10 cellular contexts compared by ENCODE assay signal in the genomic region with DNA sequence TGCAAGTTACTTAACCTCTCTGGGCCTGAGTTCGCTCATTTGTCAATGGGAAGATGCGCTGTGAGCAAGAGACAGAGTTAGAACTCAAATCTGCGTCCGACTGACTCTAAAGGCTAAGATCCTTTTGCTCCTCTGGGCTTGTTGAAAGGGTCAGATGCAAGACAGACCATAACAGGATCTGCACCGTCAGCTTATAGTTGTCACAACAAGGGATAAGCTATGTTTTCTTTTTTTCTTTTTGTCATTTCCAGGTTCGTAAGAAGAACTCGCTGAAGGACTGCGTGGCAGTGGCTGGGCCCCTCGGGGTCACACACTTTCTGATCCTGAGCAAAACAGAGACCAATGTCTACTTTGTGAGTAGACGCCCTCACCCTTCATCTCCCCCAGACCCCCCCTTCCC. TPM values are rescaled to one million over a fixed set of nuclear protein-coding genes. Genes with fewer than 3 reads are reported as not detected.
DNase-seq lines count a peak whose midpoint lies in the region; ATAC-seq and TF ChIP-seq lines count a peak whose summit lies in the region.
"Had no signal": no experiment of that assay in that cellular context is flagged by ENCODE, and none has a peak within 500 bp of the region (broad histone marks: within the 10 kb centered on the region; RNA-seq: fewer than 3 reads in every experiment).

No MANE protein-coding gene starts in this region.

- H3K4me1 Mint-ChIP-seq in activated CD4-positive, alpha-beta memory T cell treated with anti-CD3 and anti-CD28 coated beads, Interleukin-2, amount 10 ng/mL, durations not matched to agents 7 days and 5 days, result peaks cover 82% of the 10 kb centered on the region
- peaks cover 52 to 79% of the 10 kb centered on the region in 2 donors for H3K4me1 Mint-ChIP-seq in stimulated activated naive B cell treated with anti-CD40 and anti-IgM and Interleukin-4, amounts not matched to agents 10 μg/mL and 1 μg/mL and 100 μg/mL, for 72 hours

- no peaks in the 10 kb centered on the region for H3K27me3 Mint-ChIP-seq in activated CD4-positive, alpha-beta memory T cell treated with anti-CD3 and anti-CD28 coated beads, Interleukin-2, amount 10 ng/mL, durations not matched to agents 7 days and 5 days
- no peaks in the 10 kb centered on the region for H3K27me3 Mint-ChIP-seq in stimulated activated naive B cell treated with anti-CD40 and anti-IgM and Interleukin-4, amounts not matched to agents 10 μg/mL and 1 μg/mL and 100 μg/mL, for 72 hours

- H3K27ac Mint-ChIP-seq in activated CD4-positive, alpha-beta memory T cell treated with anti-CD3 and anti-CD28 coated beads, Interleukin-2, amount 10 ng/mL, durations not matched to agents 7 days and 5 days, result peak overlapping the region; percentile 69
- peak overlapping the region; percentile 99 for H3K27ac Mint-ChIP-seq in stimulated activated naive B cell treated with anti-CD40 and anti-IgM and Interleukin-4, amounts not matched to agents 10 μg/mL and 1 μg/mL and 100 μg/mL, for 72 hours

- no peaks in the 10 kb centered on the region for H3K9me2 ChIP-seq in SK-N-SH

- WGBS in SK-N-SH (ENCODE audit: low lambda C conversion rate), result 21% methylated on average over 10 of the region's 10 CpGs

- POLR2A ChIA-PET in SK-N-SH (lab: Yijun Ruan, JAX), result interaction anchor here (1.1 to 4.2 kb wide), 3 partner anchors 9 to 124 kb away, joined by 3 to 35 read pairs (median 4); partner anchors contain the start of gene S1PR2
- POLR2A ChIA-PET in activated CD4-positive, alpha-beta memory T cell treated with anti-CD3 and anti-CD28 coated beads, Interleukin-2, amount 10 ng/mL, durations not matched to agents 7 days and 5 days (lab: Charles Lee), result interaction anchor here (1.1 to 7.8 kb wide), 4 partner anchors 9 to 129 kb away, joined by 4 to 96 read pairs (median 10); partner anchors contain the start of genes EIF3G and P2RY11

- no peaks in the 10 kb centered on the region for H3K27me3 ChIP-seq in SK-N-SH (ENCODE audit: insufficient read depth)

- peaks cover 30 to 34% of the 10 kb centered on the region in 2 experiments for H3K36me3 ChIP-seq in SK-N-SH (replicated peaks in 1 of 2; ENCODE audit: control insufficient read depth in 1 of 2, insufficient read depth in 2 of 2, low read length in 1 of 2)

- no peak for TF ChIP-seq CTCF in SK-N-SH (IDR thresholded peaks at IDR 0.05)

- CTCF ChIA-PET in SK-N-SH (lab: Yijun Ruan, JAX), result interaction anchor here (3.2 to 5.6 kb wide), 2 partner anchors 11 to 143 kb away, joined by 13 to 58 read pairs; partner anchors contain the start of gene EIF3G
- CTCF ChIA-PET in activated CD4-positive, alpha-beta memory T cell treated with anti-CD3 and anti-CD28 coated beads, Interleukin-2, amount 10 ng/mL, durations not matched to agents 7 days and 5 days (lab: Charles Lee), result interaction anchor here (1.1 to 9.3 kb wide), 4 partner anchors 10 to 175 kb away, joined by 3 to 72 read pairs (median 5); partner anchors contain the start of gene EIF3G

- no peaks in the 10 kb centered on the region for H3K9me3 ChIP-seq in SK-N-SH

- TF ChIP-seq EP300 in SK-N-SH (IDR thresholded peaks at IDR 0.05; ENCODE audit: borderline replicate concordance in 1 of 2, low read depth in 1 of 2, low read length in 1 of 2), result no peak

- H3K9ac ChIP-seq in SK-N-SH, result peak overlapping the region; percentile 96

- peak overlapping the region; percentile 100 for H3K4me2 ChIP-seq in SK-N-SH

- DNase-seq in SK-N-SH (no peak), midbrain (lab: John Stamatoyannopoulos, UW) (no peak), SHP77 treated with DMSO at 0.1 percent for 48 hours (lab: John Stamatoyannopoulos, UW) (no peak)
- no peak for DNase-seq in activated CD4-positive, alpha-beta memory T cell treated with anti-CD3 and anti-CD28 coated beads, Interleukin-2, amount 10 ng/mL, durations not matched to agents 7 days and 5 days
- DNase-seq in stimulated activated naive B cell treated with anti-CD40 and anti-IgM and Interleukin-4, amounts not matched to agents 10 μg/mL and 1 μg/mL and 100 μg/mL, for 72 hours, result no peak
- DNase-seq: SHP77, substantia nigra had no signal

- H3K9me3 Mint-ChIP-seq in activated CD4-positive, alpha-beta memory T cell treated with anti-CD3 and anti-CD28 coated beads, Interleukin-2, amount 10 ng/mL, durations not matched to agents 7 days and 5 days, result no peaks in the 10 kb centered on the region
- H3K9me3 Mint-ChIP-seq in stimulated activated naive B cell treated with anti-CD40 and anti-IgM and Interleukin-4, amounts not matched to agents 10 μg/mL and 1 μg/mL and 100 μg/mL, for 72 hours, result peaks cover 0 to 2% of the 10 kb centered on the region in 2 donors

- peak overlapping the region; percentile 18 to 59; a peak in 3 of 4 replicates for H3K27ac ChIP-seq in SK-N-SH (ENCODE audit: low read depth in 2 of 2, low read length in 1 of 2)

- no peaks in the 10 kb centered on the region for H4K20me1 ChIP-seq in SK-N-SH (ENCODE audit: insufficient read depth)

- peaks cover 3% of the 10 kb centered on the region for H3F3A ChIP-seq in SK-N-SH (replicated peaks; ENCODE audit: insufficient read depth)

- H3K36me3 Mint-ChIP-seq in activated CD4-positive, alpha-beta memory T cell treated with anti-CD3 and anti-CD28 coated beads, Interleukin-2, amount 10 ng/mL, durations not matched to agents 7 days and 5 days (ENCODE audit: low read depth), result peaks cover 49% of the 10 kb centered on the region
- H3K36me3 Mint-ChIP-seq in stimulated activated naive B cell treated with anti-CD40 and anti-IgM and Interleukin-4, amounts not matched to agents 10 μg/mL and 1 μg/mL and 100 μg/mL, for 72 hours, result peaks cover 53 to 54% of the 10 kb centered on the region in 2 donors

- peaks cover 0 to 24% of the 10 kb centered on the region in 2 experiments; a peak in 1 of 4 replicates for H3K4me1 ChIP-seq in SK-N-SH (ENCODE audit: control insufficient read depth in 1 of 2, insufficient read depth in 2 of 2, low read depth in 1 of 2, low read length in 1 of 2)

- TF ChIP-seq RAD21 in SK-N-SH (IDR thresholded peaks at IDR 0.05; ENCODE audit: low read length), result no peak

- no peak overlapping the region for H2AFZ ChIP-seq in SK-N-SH (ENCODE audit: low read depth)

- H3K79me2 ChIP-seq in SK-N-SH (ENCODE audit: insufficient read depth), result peaks cover 31% of the 10 kb centered on the region

- peak overlapping the region; percentile 88 for H3K4me3 Mint-ChIP-seq in activated CD4-positive, alpha-beta memory T cell treated with anti-CD3 and anti-CD28 coated beads, Interleukin-2, amount 10 ng/mL, durations not matched to agents 7 days and 5 days
- peak overlapping the region; percentile 85 to 89 for H3K4me3 Mint-ChIP-seq in stimulated activated naive B cell treated with anti-CD40 and anti-IgM and Interleukin-4, amounts not matched to agents 10 μg/mL and 1 μg/mL and 100 μg/mL, for 72 hours

- H3K4me3 ChIP-seq in SK-N-SH (ENCODE audit: low read depth in 2 of 2, low read length in 1 of 2) (peak overlapping the region; percentile 51 to 95), iPS-11a (ENCODE audit: low read depth, low read length) (peak overlapping the region; percentile 96)

- ATAC-seq in SK-N-SH treated with all-trans-retinoic acid at 6 μM for 48 hours (no peak), GM21367 (IDR thresholded peaks at IDR 0.05; ENCODE audit: unreplicated experiment) (no peak)
- no peak for ATAC-seq in stimulated activated naive B cell treated with anti-CD40 and anti-IgM and Interleukin-4, amounts not matched to agents 10 μg/mL and 1 μg/mL and 100 μg/mL, for 72 hours (replicated peaks)

TF ChIP-seq in SK-N-SH, 30 proteins besides CTCF, POLR2A, EP300 and RAD21:
- no peak for TF ChIP-seq FOXM1 (IDR thresholded peaks at IDR 0.05; ENCODE audit: low read depth)
- 0 out of 2 replicates have a peak, but pooled peaks have one; percentile 6 for TF ChIP-seq TAF1 (IDR thresholded peaks at IDR 0.05; ENCODE audit: borderline replicate concordance, low read depth, low read length)
TF ChIP-seq in SK-N-SH: peak in this region for 1.

TF ChIP-seq in SK-N-SH treated with all-trans-retinoic acid at 6 μM for 48 hours, 23 proteins besides CTCF, POLR2A, EP300 and RAD21 (continues in another document):
- TF ChIP-seq ARNTL (CRISPR knock-in tag; IDR thresholded peaks at IDR 0.05; ENCODE audit: borderline replicate concordance, low read depth) (no peak), GLIS3 (CRISPR knock-in tag; IDR thresholded peaks at IDR 0.05) (no peak), OSR1 (CRISPR knock-in tag; IDR thresholded peaks at IDR 0.05) (no peak)

RNA-seq across cellular contexts. Expression of gene PPAN, which starts 1.1 kb away (rescaled TPM):
- 62.5 and 75.6 TPM in 2 replicates for polyA plus RNA-seq in SK-N-SH (2012; rRNA removed)
- 39.3 and 43.8 TPM in 2 replicates for polyA plus RNA-seq in SK-N-SH (2012; cell fraction: cytosol; rRNA removed)
- 161 and 162 TPM in 2 replicates for polyA plus RNA-seq in SK-N-SH (2012; cell fraction: nucleus; rRNA removed)
- 10 to 100 TPM; 74.3 to 75.6 TPM for total RNA-seq in activated CD4-positive, alpha-beta memory T cell treated with anti-CD3 and anti-CD28 coated beads, Interleukin-2, amount 10 ng/mL, durations not matched to agents 7 days and 5 days

RNA-seq across cellular contexts. Expression of gene P2RY11, which starts 4.2 kb away (rescaled TPM):
- 6.8 and 8.7 TPM in 2 replicates for polyA plus RNA-seq in SK-N-SH (2012; rRNA removed)
- polyA plus RNA-seq in SK-N-SH (2012; cell fraction: cytosol; rRNA removed), result 1.5 and 3.1 TPM in 2 replicates
- polyA plus RNA-seq in SK-N-SH (2012; cell fraction: nucleus; rRNA removed), result 40.4 and 42.9 TPM in 2 replicates
- 10 to 100 TPM; 33.2 to 33.5 TPM for total RNA-seq in activated CD4-positive, alpha-beta memory T cell treated with anti-CD3 and anti-CD28 coated beads, Interleukin-2, amount 10 ng/mL, durations not matched to agents 7 days and 5 days

RNA-seq across cellular contexts. Expression of gene ANGPTL6, which starts 4.8 kb away (rescaled TPM):
- 0.13 and 0.32 TPM in 2 replicates for polyA plus RNA-seq in SK-N-SH (2012; rRNA removed)
- 0.14 and 0.20 TPM in 2 replicates for polyA plus RNA-seq in SK-N-SH (2012; cell fraction: cytosol; rRNA removed)
- 0.75 and 0.85 TPM in 2 replicates for polyA plus RNA-seq in SK-N-SH (2012; cell fraction: nucleus; rRNA removed)
- 1 to 10 TPM; 2.4 TPM for total RNA-seq in activated CD4-positive, alpha-beta memory T cell treated with anti-CD3 and anti-CD28 coated beads, Interleukin-2, amount 10 ng/mL, durations not matched to agents 7 days and 5 days

RNA-seq across cellular contexts. Expression of gene EIF3G, which starts 12.4 kb away (rescaled TPM):
- 271 and 432 TPM in 2 replicates for polyA plus RNA-seq in SK-N-SH (2012; rRNA removed)
- polyA plus RNA-seq in SK-N-SH (2012; cell fraction: cytosol; rRNA removed), result 269 and 330 TPM in 2 replicates
- 792 and 878 TPM in 2 replicates for polyA plus RNA-seq in SK-N-SH (2012; cell fraction: nucleus; rRNA removed)
- total RNA-seq in activated CD4-positive, alpha-beta memory T cell treated with anti-CD3 and anti-CD28 coated beads, Interleukin-2, amount 10 ng/mL, durations not matched to agents 7 days and 5 days, result 100 to 1,000 TPM; 202 to 203 TPM

RNA-seq across cellular contexts. Expression of gene SHFL, which starts 21.1 kb away (rescaled TPM):
- 36.6 and 43.2 TPM in 2 replicates for polyA plus RNA-seq in SK-N-SH (2012; rRNA removed)
- 18.0 and 22.7 TPM in 2 replicates for polyA plus RNA-seq in SK-N-SH (2012; cell fraction: cytosol; rRNA removed)
- 171 and 186 TPM in 2 replicates for polyA plus RNA-seq in SK-N-SH (2012; cell fraction: nucleus; rRNA removed)
- total RNA-seq in activated CD4-positive, alpha-beta memory T cell treated with anti-CD3 and anti-CD28 coated beads, Interleukin-2, amount 10 ng/mL, durations not matched to agents 7 days and 5 days, result 100 to 1,000 TPM; 103 to 108 TPM
